In the genomic region with DNA sequence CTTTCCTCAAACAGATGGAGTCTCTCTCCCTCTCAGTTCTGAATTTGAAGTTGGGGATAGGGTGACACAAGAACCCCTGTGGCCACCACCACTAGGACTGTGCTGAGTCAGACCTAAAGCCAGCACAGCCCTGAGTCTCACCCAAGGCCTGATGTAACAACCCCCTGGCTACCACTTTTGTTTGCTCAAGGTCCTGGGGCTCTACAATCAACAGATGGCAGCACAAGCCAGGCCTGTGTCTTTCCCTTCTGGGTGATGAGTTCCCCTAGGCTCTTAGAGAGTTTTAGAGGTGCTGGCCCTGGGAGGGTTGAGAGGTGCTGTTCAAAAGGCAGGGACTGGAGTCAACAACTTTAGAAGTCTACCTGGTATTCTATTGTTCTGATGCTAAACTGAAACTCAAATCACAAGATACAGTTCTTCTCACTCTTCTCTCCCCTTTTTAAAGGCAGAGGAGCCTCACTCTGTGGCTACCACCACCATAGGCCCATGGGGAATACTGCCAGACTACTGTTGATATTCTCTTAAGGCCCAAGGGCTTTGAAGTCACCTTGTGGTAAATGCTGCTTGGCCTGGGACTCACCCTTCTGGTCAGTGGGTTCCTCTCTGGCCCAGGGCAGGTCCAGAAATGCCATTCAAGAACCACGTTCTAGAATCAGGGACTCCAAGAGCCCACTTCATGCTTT, we compare ENCODE assay signal across 1 cellular context.
TF ChIP-seq lines count a peak whose summit lies in the region.

No MANE protein-coding gene starts in this region.

TF ChIP-seq in K562, 482 proteins besides CTCF, POLR2A, EP300 and RAD21 (continued from another document):
- TF ChIP-seq, protein P1, sequence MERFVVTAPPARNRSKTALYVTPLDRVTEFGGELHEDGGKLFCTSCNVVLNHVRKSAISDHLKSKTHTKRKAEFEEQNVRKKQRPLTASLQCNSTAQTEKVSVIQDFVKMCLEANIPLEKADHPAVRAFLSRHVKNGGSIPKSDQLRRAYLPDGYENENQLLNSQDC (CRISPR knock-in tag; IDR thresholded peaks at IDR 0.05): no peak
- TF ChIP-seq ESRRA (IDR thresholded peaks at IDR 0.05; ENCODE audit: borderline replicate concordance, low read depth) (no peak), RBM15 (IDR thresholded peaks at IDR 0.05; ENCODE audit: insufficient read depth, low read length) (no peak), PHF21A (IDR thresholded peaks at IDR 0.05; ENCODE audit: borderline replicate concordance, low read depth) (no peak), HDAC6 (IDR thresholded peaks at IDR 0.05; ENCODE audit: low read depth, low read length) (no peak), NCOA4 (IDR thresholded peaks at IDR 0.05; ENCODE audit: partially characterized antibody) (no peak), CEBPB (tag; IDR thresholded peaks at IDR 0.05) (no peak), CREM (IDR thresholded peaks at IDR 0.05; ENCODE audit: low read depth) (no peak), ZNF584 (CRISPR knock-in tag; IDR thresholded peaks at IDR 0.05; ENCODE audit: low read depth) (no peak)
- TF ChIP-seq, protein P2, sequence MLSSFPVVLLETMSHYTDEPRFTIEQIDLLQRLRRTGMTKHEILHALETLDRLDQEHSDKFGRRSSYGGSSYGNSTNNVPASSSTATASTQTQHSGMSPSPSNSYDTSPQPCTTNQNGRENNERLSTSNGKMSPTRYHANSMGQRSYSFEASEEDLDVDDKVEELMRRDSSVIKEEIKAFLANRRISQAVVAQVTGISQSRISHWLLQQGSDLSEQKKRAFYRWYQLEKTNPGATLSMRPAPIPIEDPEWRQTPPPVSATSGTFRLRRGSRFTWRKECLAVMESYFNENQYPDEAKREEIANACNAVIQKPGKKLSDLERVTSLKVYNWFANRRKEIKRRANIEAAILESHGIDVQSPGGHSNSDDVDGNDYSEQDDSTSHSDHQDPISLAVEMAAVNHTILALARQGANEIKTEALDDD (IDR thresholded peaks at IDR 0.05): no peak
- TF ChIP-seq, protein P3, sequence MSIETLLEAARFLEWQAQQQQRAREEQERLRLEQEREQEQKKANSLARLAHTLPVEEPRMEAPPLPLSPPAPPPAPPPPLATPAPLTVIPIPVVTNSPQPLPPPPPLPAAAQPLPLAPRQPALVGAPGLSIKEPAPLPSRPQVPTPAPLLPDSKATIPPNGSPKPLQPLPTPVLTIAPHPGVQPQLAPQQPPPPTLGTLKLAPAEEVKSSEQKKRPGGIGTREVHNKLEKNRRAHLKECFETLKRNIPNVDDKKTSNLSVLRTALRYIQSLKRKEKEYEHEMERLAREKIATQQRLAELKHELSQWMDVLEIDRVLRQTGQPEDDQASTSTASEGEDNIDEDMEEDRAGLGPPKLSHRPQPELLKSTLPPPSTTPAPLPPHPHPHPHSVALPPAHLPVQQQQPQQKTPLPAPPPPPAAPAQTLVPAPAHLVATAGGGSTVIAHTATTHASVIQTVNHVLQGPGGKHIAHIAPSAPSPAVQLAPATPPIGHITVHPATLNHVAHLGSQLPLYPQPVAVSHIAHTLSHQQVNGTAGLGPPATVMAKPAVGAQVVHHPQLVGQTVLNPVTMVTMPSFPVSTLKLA (conservative IDR thresholded peaks at IDR 0.05): no peak
TF ChIP-seq in K562: peak in this region for 0.
